ENCODE assay signal across 9 cellular contexts in the genomic region with DNA sequence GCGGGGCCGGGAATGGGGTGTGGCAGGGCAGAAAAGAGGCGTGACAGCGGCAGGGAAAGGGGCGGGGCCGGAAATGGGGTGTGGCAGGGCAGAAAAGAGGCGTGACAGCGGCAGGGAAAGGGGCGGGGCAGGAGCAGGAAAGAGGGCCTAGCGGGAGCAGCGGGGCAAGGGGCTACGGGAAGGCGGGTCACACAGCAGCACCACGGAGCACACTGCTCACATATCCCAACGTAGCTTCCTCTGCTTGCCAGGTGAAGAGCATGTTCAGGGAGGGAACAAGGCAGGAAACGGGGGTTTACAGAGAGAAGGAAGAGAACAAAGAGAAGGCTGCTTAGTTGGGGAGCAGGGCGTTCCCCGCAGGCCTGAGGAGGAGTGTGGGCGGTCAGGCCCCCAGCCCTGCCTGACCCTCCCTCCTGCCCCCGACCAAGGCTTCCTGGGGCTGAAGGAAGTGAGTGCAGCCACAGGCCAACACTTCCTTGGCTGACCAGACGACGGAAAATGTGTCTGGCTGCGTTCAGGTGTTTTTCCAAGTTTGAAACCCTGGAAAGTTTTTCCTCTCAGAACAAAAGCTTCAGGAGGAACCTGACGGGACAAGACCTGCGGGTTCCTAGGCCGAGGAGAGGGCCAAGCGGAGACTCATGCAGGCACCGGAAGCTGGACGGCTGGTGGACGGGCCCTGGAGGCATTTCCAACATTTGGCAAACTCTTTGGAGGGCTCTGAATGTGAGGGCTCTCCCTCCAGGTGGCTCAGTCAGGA. TPM values are rescaled to one million over a fixed set of nuclear protein-coding genes. Genes with fewer than 3 reads are reported as not detected.
DNase-seq lines count a peak whose midpoint lies in the region; ATAC-seq and TF ChIP-seq lines count a peak whose summit lies in the region.
"Had no signal": no experiment of that assay in that cellular context is flagged by ENCODE, and none has a peak within 500 bp of the region (broad histone marks: within the 10 kb centered on the region; RNA-seq: fewer than 3 reads in every experiment).

No MANE protein-coding gene starts in this region.

- CTCF ChIA-PET in RWPE1 (lab: Yijun Ruan, JAX), result interaction anchor here (1.1 kb wide), 1 partner anchor 8 kb away, joined by 4 read pairs; no protein-coding TSS in a partner anchor

- H3K4me1 Mint-ChIP-seq in naive thymus-derived CD8-positive, alpha-beta T cell, result peaks cover 13 to 43% (median 27%) of the 10 kb centered on the region in 4 donors

- H3K36me3 ChIP-seq in colonic mucosa, result peaks cover 17% of the 10 kb centered on the region

- POLR2A ChIA-PET in RWPE1 (lab: Yijun Ruan, JAX; ENCODE audit: low non-redundant PET), result no interaction called here
- POLR2A ChIA-PET in naive thymus-derived CD8-positive, alpha-beta T cell (lab: Charles Lee), result interaction anchor here (0.5 to 2.2 kb wide), 7 partner anchors 9 to 215 kb away, joined by 3 to 7 read pairs (median 3); a partner anchor contains a TSS

- H3K4me3 Mint-ChIP-seq in naive thymus-derived CD8-positive, alpha-beta T cell, result peak overlapping the region in 6 of 10 donors; percentile 41 to 82 (median 53)

- peaks cover 0 to 2% (median 0%) of the 10 kb centered on the region in 9 donors for H3K9me3 Mint-ChIP-seq in naive thymus-derived CD8-positive, alpha-beta T cell

- H3K27ac Mint-ChIP-seq in naive thymus-derived CD8-positive, alpha-beta T cell, result peak overlapping the region in 6 of 10 donors; percentile 53 to 89 (median 83)

- peak overlapping the region; percentile 99 for H3K27ac ChIP-seq in RWPE1
- peak overlapping the region; percentile 47 for H3K27ac ChIP-seq in colonic mucosa
- H3K27ac ChIP-seq: SJSA1 had no signal

- H3K27me3 Mint-ChIP-seq in naive thymus-derived CD8-positive, alpha-beta T cell, result no peaks in the 10 kb centered on the region

- ATAC-seq in naive thymus-derived CD8-positive, alpha-beta T cell, result no peak
- no peak for ATAC-seq in GM18868 (IDR thresholded peaks at IDR 0.05; ENCODE audit: unreplicated experiment)

- H3K4me3 ChIP-seq in colonic mucosa, result no peak overlapping the region
- H3K4me3 ChIP-seq: SJSA1 had no signal

- peaks cover 0 to 20% (median 0%) of the 10 kb centered on the region in 3 donors for H3K36me3 Mint-ChIP-seq in naive thymus-derived CD8-positive, alpha-beta T cell

- intact Hi-C loops in colonic mucosa (cut with DNase I), result no loop called here

- H3K4me1 ChIP-seq in colonic mucosa, result peaks cover 2% of the 10 kb centered on the region
- H3K4me1 ChIP-seq: SJSA1 had no signal

- no peak overlapping the region for H3K9ac ChIP-seq in colonic mucosa (ENCODE audit: low read depth in 2 of 2, low read length in 2 of 2)

- no peaks in the 10 kb centered on the region for H3K9me3 ChIP-seq in colonic mucosa
- H3K9me3 ChIP-seq: SJSA1 had no signal

- TF ChIP-seq CTCF in RWPE1 (conservative IDR thresholded peaks at IDR 0.05; ENCODE audit: low read depth) (no peak), colonic mucosa (IDR thresholded peaks at IDR 0.05) (no peak)

- peak; percentile 54 for DNase-seq in DMS 273 (lab: John Stamatoyannopoulos, UW; ENCODE audit: unreplicated experiment)
- DNase-seq in DMS 273 treated with DMSO at 0.1 percent for 48 hours (lab: John Stamatoyannopoulos, UW), result no peak
- peak; percentile 79 for DNase-seq in RWPE1 (ENCODE audit: low spot score)
- peak; percentile 50 for DNase-seq in colonic mucosa
- DNase-seq in naive thymus-derived CD8-positive, alpha-beta T cell, result peak in 4 of 10 donors; percentile 18 to 63 (median 33)
- no peak for DNase-seq in cerebellar nuclear complex (lab: John Stamatoyannopoulos, UW)
- no peak for DNase-seq in HuH-7.5 (ENCODE audit: low spot score)

- H3K27me3 ChIP-seq in colonic mucosa, result no peaks in the 10 kb centered on the region
- H3K27me3 ChIP-seq: SJSA1 had no signal

RNA-seq across cellular contexts. Expression of a gene that starts 13.8 kb away (rescaled TPM):
- total RNA-seq in colonic mucosa, result 10 to 100 TPM; 33.6 to 49.5 TPM
- total RNA-seq in naive thymus-derived CD8-positive, alpha-beta T cell, result 10 to 100 TPM; 48.2 to 50.9 TPM
- polyA plus RNA-seq in naive thymus-derived CD8-positive, alpha-beta T cell, result 10 to 100 TPM; 19.8 to 28.3 (median 21.0) TPM

RNA-seq across cellular contexts. Expression of a gene that starts 27.3 kb away (rescaled TPM):
- total RNA-seq in colonic mucosa, result 1 to 10 TPM; 1.9 TPM
- total RNA-seq in naive thymus-derived CD8-positive, alpha-beta T cell, result 10 to 100 TPM; 17.7 to 19.4 TPM
- polyA plus RNA-seq in naive thymus-derived CD8-positive, alpha-beta T cell, result 1 to 10 TPM in 1 of 3 donors, under 1 TPM in 2; 0.57 to 1.5 (median 0.59) TPM

RNA-seq across cellular contexts. Expression of a gene that starts 37.0 kb away (rescaled TPM):
- total RNA-seq in colonic mucosa, result 1 to 10 TPM; 6.1 to 6.4 TPM
- 1 to 10 TPM; 7.7 to 9.3 TPM for total RNA-seq in naive thymus-derived CD8-positive, alpha-beta T cell
- polyA plus RNA-seq in naive thymus-derived CD8-positive, alpha-beta T cell, result 10 to 100 TPM in 1 of 3 donors, 1 to 10 TPM in 2; 7.4 to 15.4 (median 8.9) TPM

RNA-seq across cellular contexts. Expression of a gene that starts 38.5 kb away (rescaled TPM):
- 10 to 100 TPM; 53.0 to 68.6 TPM for total RNA-seq in colonic mucosa
- total RNA-seq in naive thymus-derived CD8-positive, alpha-beta T cell, result 10 to 100 TPM; 91.1 to 93.3 TPM
- polyA plus RNA-seq in naive thymus-derived CD8-positive, alpha-beta T cell, result 100 to 1,000 TPM in 1 of 3 donors, 10 to 100 TPM in 2; 67.2 to 110 (median 85.9) TPM

RNA-seq across cellular contexts. Expression of a gene that starts 47.5 kb away (rescaled TPM):
- total RNA-seq in colonic mucosa, result 10 to 100 TPM; 58.9 to 63.9 TPM
- 10 to 100 TPM; 51.8 to 52.9 TPM for total RNA-seq in naive thymus-derived CD8-positive, alpha-beta T cell
- 1 to 10 TPM; 4.7 to 7.1 (median 6.7) TPM for polyA plus RNA-seq in naive thymus-derived CD8-positive, alpha-beta T cell

Comparison
In these comparisons a context has a peak if more than half of its experiments do, and no peak if none do; other contexts are left out.
1. DNase-seq: peak in DMS 273 (single experiment), RWPE1 (single experiment) and colonic mucosa (single experiment); none in DMS 273 treated with DMSO at 0.1 percent for 48 hours (single experiment), cerebellar nuclear complex (0 of 2) and HuH-7.5 (single experiment).
2. RNA of a gene that starts 27.3 kb away (total RNA-seq): 17.7 to 19.4 TPM in naive thymus-derived CD8-positive, alpha-beta T cell; 1.9 TPM in colonic mucosa; every median in the first group is over 4 times any median in the second.